13 cellular contexts compared by ENCODE assay signal in genomic region chr2:47568164-47568861, GRCh38. TPM values are rescaled to one million over a fixed set of nuclear protein-coding genes. Genes with fewer than 3 reads are reported as not detected.
DNase-seq lines count a peak whose midpoint lies in the region; ATAC-seq and TF ChIP-seq lines count a peak whose summit lies in the region.
"Had no signal": no experiment of that assay in that cellular context is flagged by ENCODE, and none has a peak within 500 bp of the region (broad histone marks: within the 10 kb centered on the region; RNA-seq: fewer than 3 reads in every experiment).

No MANE protein-coding gene starts in this region.

- peaks cover 14% of the 10 kb centered on the region for H3K4me1 Mint-ChIP-seq in memory B cell

- H3K9me3 Mint-ChIP-seq in memory B cell: no peaks in the 10 kb centered on the region
- H3K9me3 Mint-ChIP-seq: dendritic cell treated with granulocyte-macrophage colony-stimulating factor and Interleukin-4, amounts not matched to agents 40 ng/mL and 50 ng/mL, for 4 days had no signal

- H3K4me3 ChIP-seq in HEK293 (ENCODE audit: low read depth, low read length): no peak overlapping the region

- in situ Hi-C loops in Caki2 (cut with HindIII; ENCODE audit: low pct_unique_long_range_greater_than_20kb, low sequenced_read_pairs): no loop called here

- H3K27me3 Mint-ChIP-seq in memory B cell: peaks cover 35% of the 10 kb centered on the region

- no peak for TF ChIP-seq CTCF in HEK293 (tag by site-specific recombination; IDR thresholded peaks at IDR 0.05)

- peak; percentile 5 for DNase-seq in Caki2 (ENCODE audit: low read depth)
- peak; percentile 15 for DNase-seq in SHP77 treated with DMSO at 0.1 percent for 48 hours (lab: John Stamatoyannopoulos, UW)
- no peak for DNase-seq in memory B cell (ENCODE audit: low spot score in 2 of 2)
- no peak for DNase-seq in foreskin melanocyte
- no peak for DNase-seq in RPMI8226
- DNase-seq in hippocampal formation (lab: John Stamatoyannopoulos, UW): no peak
- DNase-seq: NCI-H226 had no signal

- no peaks in the 10 kb centered on the region for H3K36me3 Mint-ChIP-seq in memory B cell

- POLR2A ChIA-PET in HEK293 (lab: Yijun Ruan, JAX): no interaction called here

- H3K27ac ChIP-seq in HEK293 (ENCODE audit: extremely low read depth, low read depth, low read length): no peak overlapping the region
- H3K27ac ChIP-seq: C4-2B had no signal

- ATAC-seq in memory B cell (ENCODE audit: low read depth) (no peak), GM21619 (IDR thresholded peaks at IDR 0.05; ENCODE audit: unreplicated experiment) (no peak)
- ATAC-seq: sciatic nerve had no signal

- no peaks in the 10 kb centered on the region; the same call in 1 of the 2 replicates for H3K4me1 ChIP-seq in HEK293 (ENCODE audit: control insufficient read depth, insufficient read depth, low read length)

- H3K4me3 Mint-ChIP-seq in memory B cell: peak overlapping the region; percentile 82
- H3K4me3 Mint-ChIP-seq: dendritic cell treated with granulocyte-macrophage colony-stimulating factor and Interleukin-4, amounts not matched to agents 40 ng/mL and 50 ng/mL, for 4 days had no signal

- CTCF ChIA-PET in HEK293 (lab: Yijun Ruan, JAX): interaction anchor here (0.7 kb wide), 1 partner anchor 1918 kb away, joined by 4 read pairs; no protein-coding TSS in a partner anchor

- no peaks in the 10 kb centered on the region for H3K36me3 ChIP-seq in HEK293 (ENCODE audit: control insufficient read depth in 2 of 2, insufficient read depth in 1 of 2, low read length in 2 of 2)

- no peak overlapping the region for H3K27ac Mint-ChIP-seq in memory B cell
- H3K27ac Mint-ChIP-seq: dendritic cell treated with granulocyte-macrophage colony-stimulating factor and Interleukin-4, amounts not matched to agents 40 ng/mL and 50 ng/mL, for 4 days had no signal

- H3K9me3 ChIP-seq in HEK293 (ENCODE audit: control insufficient read depth, insufficient read depth, low read depth, low read length): no peaks in the 10 kb centered on the region

TF ChIP-seq in HEK293, 187 proteins besides CTCF, POLR2A, EP300 and RAD21:
- TF ChIP-seq ZNF560 (tag by site-specific recombination; IDR thresholded peaks at IDR 0.05; ENCODE audit: borderline replicate concordance) (no peak), ATF2 (tag by site-specific recombination; IDR thresholded peaks at IDR 0.05; ENCODE audit: low read depth) (0 out of 2 replicates have a peak, but pooled peaks have one; percentile 22)

RNA-seq across cellular contexts. Expression of gene KCNK12, which starts 2.5 kb away (rescaled TPM):
- 2.3 and 3.5 TPM in 2 replicates for total RNA-seq in Caki2 (2014; rRNA removed; shearing (Covaris generic); ENCODE audit: low replicate concordance)
- total RNA-seq: fibroblast of villous mesenchyme had no signal

Comparison
In these comparisons a context has a peak if more than half of its experiments do, and no peak if none do; other contexts are left out.
1. DNase-seq: peak in Caki2 (single experiment) and SHP77 treated with DMSO at 0.1 percent for 48 hours (single experiment); none in memory B cell (0 of 2), foreskin melanocyte (single experiment), RPMI8226 (single experiment) and hippocampal formation (0 of 2).